Comparison of ENCODE assay signal across 8 cellular contexts in the genomic region with DNA sequence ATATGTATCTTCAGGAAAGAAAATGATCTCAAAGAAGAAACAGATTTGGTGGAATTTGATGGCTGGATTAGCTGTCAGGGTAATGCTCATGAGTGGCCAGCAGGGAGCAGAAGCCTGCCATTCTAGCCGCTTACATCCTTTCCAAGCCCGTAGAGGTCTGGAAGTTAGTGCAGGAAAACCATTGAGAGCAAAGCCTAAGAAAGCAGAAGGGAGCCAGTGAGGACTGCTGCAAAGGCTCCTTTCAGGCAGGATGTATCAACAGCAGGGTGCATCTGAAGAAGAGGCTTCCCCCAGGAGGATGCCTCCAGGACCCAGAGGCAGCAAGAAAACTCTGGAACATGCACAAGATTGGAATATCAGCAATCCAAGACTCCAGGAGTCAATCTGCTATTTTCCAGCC. TPM values are rescaled to one million over a fixed set of nuclear protein-coding genes. Genes with fewer than 3 reads are reported as not detected.
DNase-seq lines count a peak whose midpoint lies in the region; ATAC-seq, FAIRE-seq and TF ChIP-seq lines count a peak whose summit lies in the region.

No MANE protein-coding gene starts in this region.

- no peaks in the 10 kb centered on the region for H3K36me3 ChIP-seq in MM.1S (replicated peaks; ENCODE audit: insufficient read depth, low read length)
- H3K36me3 ChIP-seq in kidney (ENCODE audit: control insufficient read depth in 1 of 2, insufficient read depth in 2 of 2, low read length in 2 of 2), result no peaks in the 10 kb centered on the region

- H3K27ac ChIP-seq in MM.1S (ENCODE audit: low read length), result no peak overlapping the region
- no peak overlapping the region for H3K27ac ChIP-seq in kidney (ENCODE audit: low read depth in 2 of 2, low read length in 2 of 2)

- H2AFZ ChIP-seq in MM.1S (ENCODE audit: low read length), result no peak overlapping the region

- H3K4me1 ChIP-seq in MM.1S (ENCODE audit: low read length), result no peaks in the 10 kb centered on the region
- H3K4me1 ChIP-seq in kidney (ENCODE audit: control insufficient read depth in 1 of 2, insufficient read depth in 1 of 2, low read depth in 1 of 2, low read length in 2 of 2), result no peaks in the 10 kb centered on the region

- TF ChIP-seq CTCF in MM.1S (IDR thresholded peaks at IDR 0.05; ENCODE audit: low read length) (peak; percentile 85), kidney (IDR thresholded peaks at IDR 0.05; ENCODE audit: borderline replicate concordance, extremely low read depth, insufficient read depth) (peak; percentile 91)

- no peaks in the 10 kb centered on the region for H3F3A ChIP-seq in MM.1S (ENCODE audit: insufficient read depth, low read length)

- no peak overlapping the region for H3K4me3 ChIP-seq in MM.1S (ENCODE audit: low read length)
- H3K4me3 ChIP-seq in kidney (ENCODE audit: low read length in 2 of 2), result no peak overlapping the region

- intact Hi-C loops in kidney (cut with DNase I), result loop anchor here (5.0 kb wide), 1 partner anchor 499 kb away; no protein-coding TSS in a partner anchor

- peak; percentile 99 for ATAC-seq in SK-N-SH treated with all-trans-retinoic acid at 6 μM for 48 hours

- no peaks in the 10 kb centered on the region for H3K27me3 ChIP-seq in MM.1S (replicated peaks; ENCODE audit: insufficient read depth, low read length)

- H3K9me3 ChIP-seq in MM.1S (replicated peaks; ENCODE audit: insufficient read depth, low read length) (no peaks in the 10 kb centered on the region), kidney (ENCODE audit: control insufficient read depth in 1 of 2, low read length in 2 of 2) (no peaks in the 10 kb centered on the region)

- peak; percentile 41 for DNase-seq in activated naive CD4-positive, alpha-beta T cell treated with Interleukin-2 at 50 U/mL for 16 hours
- no peak for DNase-seq in activated naive CD4-positive, alpha-beta T cell (lab: John Stamatoyannopoulos, UW)
- DNase-seq in MM.1S, result peak; percentile 31
- peak; percentile 79 for DNase-seq in cerebellar cortex (ENCODE audit: low spot score)
- peak; percentile 68 for DNase-seq in kidney
- peak; percentile 45 for DNase-seq in stimulated activated CD8-positive, alpha-beta memory T cell treated with anti-CD3 and anti-CD28 coated beads, Interleukin-4, amount 100 ng/mL, for 48 hours
- DNase-seq in occipital lobe (lab: John Stamatoyannopoulos, UW), result no peak

- peak; percentile 90 for FAIRE-seq in kidney (lab: Jason Lieb, UNC)

- no peak overlapping the region for H3K4me2 ChIP-seq in MM.1S (ENCODE audit: low read depth, low read length)

- H3K9ac ChIP-seq in MM.1S (ENCODE audit: low read length) (no peak overlapping the region), kidney (ENCODE audit: low read length in 2 of 2) (no peak overlapping the region)

- H3K9me2 ChIP-seq in MM.1S (replicated peaks; ENCODE audit: insufficient read depth, low read length), result no peaks in the 10 kb centered on the region

- no peaks in the 10 kb centered on the region for H4K20me1 ChIP-seq in MM.1S (ENCODE audit: insufficient read depth, low read length)

- H3K79me2 ChIP-seq in MM.1S (ENCODE audit: low read length), result no peaks in the 10 kb centered on the region

TF ChIP-seq in SK-N-SH treated with all-trans-retinoic acid at 6 μM for 48 hours, 23 proteins besides CTCF, POLR2A, EP300 and RAD21:
- no peak for TF ChIP-seq ISL1 (CRISPR knock-in tag; IDR thresholded peaks at IDR 0.05)
- no peak for TF ChIP-seq ZNF70 (CRISPR knock-in tag; IDR thresholded peaks at IDR 0.05)
- TF ChIP-seq, protein P1, sequence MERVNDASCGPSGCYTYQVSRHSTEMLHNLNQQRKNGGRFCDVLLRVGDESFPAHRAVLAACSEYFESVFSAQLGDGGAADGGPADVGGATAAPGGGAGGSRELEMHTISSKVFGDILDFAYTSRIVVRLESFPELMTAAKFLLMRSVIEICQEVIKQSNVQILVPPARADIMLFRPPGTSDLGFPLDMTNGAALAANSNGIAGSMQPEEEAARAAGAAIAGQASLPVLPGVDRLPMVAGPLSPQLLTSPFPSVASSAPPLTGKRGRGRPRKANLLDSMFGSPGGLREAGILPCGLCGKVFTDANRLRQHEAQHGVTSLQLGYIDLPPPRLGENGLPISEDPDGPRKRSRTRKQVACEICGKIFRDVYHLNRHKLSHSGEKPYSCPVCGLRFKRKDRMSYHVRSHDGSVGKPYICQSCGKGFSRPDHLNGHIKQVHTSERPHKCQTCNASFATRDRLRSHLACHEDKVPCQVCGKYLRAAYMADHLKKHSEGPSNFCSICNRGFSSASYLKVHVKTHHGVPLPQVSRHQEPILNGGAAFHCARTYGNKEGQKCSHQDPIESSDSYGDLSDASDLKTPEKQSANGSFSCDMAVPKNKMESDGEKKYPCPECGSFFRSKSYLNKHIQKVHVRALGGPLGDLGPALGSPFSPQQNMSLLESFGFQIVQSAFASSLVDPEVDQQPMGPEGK (CRISPR knock-in tag; IDR thresholded peaks at IDR 0.05; ENCODE audit: borderline replicate concordance), result no peak
- TF ChIP-seq PPARA (CRISPR knock-in tag; IDR thresholded peaks at IDR 0.05; ENCODE audit: borderline replicate concordance), result no peak
- TF ChIP-seq GLIS3 (CRISPR knock-in tag; IDR thresholded peaks at IDR 0.05), result no peak
- no peak for TF ChIP-seq ZNF8 (CRISPR knock-in tag; IDR thresholded peaks at IDR 0.05)
- no peak for TF ChIP-seq TCF4 (CRISPR knock-in tag; IDR thresholded peaks at IDR 0.05; ENCODE audit: borderline replicate concordance)
- TF ChIP-seq, protein P2, sequence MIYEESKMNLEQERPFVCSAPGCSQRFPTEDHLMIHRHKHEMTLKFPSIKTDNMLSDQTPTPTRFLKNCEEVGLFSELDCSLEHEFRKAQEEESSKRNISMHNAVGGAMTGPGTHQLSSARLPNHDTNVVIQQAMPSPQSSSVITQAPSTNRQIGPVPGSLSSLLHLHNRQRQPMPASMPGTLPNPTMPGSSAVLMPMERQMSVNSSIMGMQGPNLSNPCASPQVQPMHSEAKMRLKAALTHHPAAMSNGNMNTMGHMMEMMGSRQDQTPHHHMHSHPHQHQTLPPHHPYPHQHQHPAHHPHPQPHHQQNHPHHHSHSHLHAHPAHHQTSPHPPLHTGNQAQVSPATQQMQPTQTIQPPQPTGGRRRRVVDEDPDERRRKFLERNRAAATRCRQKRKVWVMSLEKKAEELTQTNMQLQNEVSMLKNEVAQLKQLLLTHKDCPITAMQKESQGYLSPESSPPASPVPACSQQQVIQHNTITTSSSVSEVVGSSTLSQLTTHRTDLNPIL (CRISPR knock-in tag; IDR thresholded peaks at IDR 0.05; ENCODE audit: low read depth), result no peak
- no peak for TF ChIP-seq ZC3H10 (CRISPR knock-in tag; IDR thresholded peaks at IDR 0.05)
- TF ChIP-seq SNAI2 (CRISPR knock-in tag; IDR thresholded peaks at IDR 0.05), result no peak
- no peak for TF ChIP-seq OSR1 (CRISPR knock-in tag; IDR thresholded peaks at IDR 0.05)
- TF ChIP-seq ZNF565 (CRISPR knock-in tag; conservative IDR thresholded peaks at IDR 0.05; ENCODE audit: low read depth), result no peak
- TF ChIP-seq, protein P3, sequence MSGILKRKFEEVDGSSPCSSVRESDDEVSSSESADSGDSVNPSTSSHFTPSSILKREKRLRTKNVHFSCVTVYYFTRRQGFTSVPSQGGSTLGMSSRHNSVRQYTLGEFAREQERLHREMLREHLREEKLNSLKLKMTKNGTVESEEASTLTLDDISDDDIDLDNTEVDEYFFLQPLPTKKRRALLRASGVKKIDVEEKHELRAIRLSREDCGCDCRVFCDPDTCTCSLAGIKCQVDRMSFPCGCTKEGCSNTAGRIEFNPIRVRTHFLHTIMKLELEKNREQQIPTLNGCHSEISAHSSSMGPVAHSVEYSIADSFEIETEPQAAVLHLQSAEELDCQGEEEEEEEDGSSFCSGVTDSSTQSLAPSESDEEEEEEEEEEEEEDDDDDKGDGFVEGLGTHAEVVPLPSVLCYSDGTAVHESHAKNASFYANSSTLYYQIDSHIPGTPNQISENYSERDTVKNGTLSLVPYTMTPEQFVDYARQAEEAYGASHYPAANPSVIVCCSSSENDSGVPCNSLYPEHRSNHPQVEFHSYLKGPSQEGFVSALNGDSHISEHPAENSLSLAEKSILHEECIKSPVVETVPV (CRISPR knock-in tag; IDR thresholded peaks at IDR 0.05), result no peak
- TF ChIP-seq RARB (CRISPR knock-in tag; IDR thresholded peaks at IDR 0.05), result no peak
- TF ChIP-seq TOX (CRISPR knock-in tag; IDR thresholded peaks at IDR 0.05; ENCODE audit: borderline replicate concordance), result no peak
- no peak for TF ChIP-seq ZFP3 (CRISPR knock-in tag; IDR thresholded peaks at IDR 0.05)

RNA-seq across cellular contexts. Expression of a gene that starts 22.9 kb away (rescaled TPM):
- total RNA-seq in kidney (81.9 TPM), occipital lobe (45.9 TPM)
- 27.2 TPM for polyA plus RNA-seq in kidney (ENCODE audit: insufficient read depth, low read depth, low replicate concordance)

Comparison
In these comparisons a context has a peak if more than half of its experiments do, and no peak if none do; other contexts are left out.
1. DNase-seq: peak in activated naive CD4-positive, alpha-beta T cell treated with Interleukin-2 at 50 U/mL for 16 hours (single experiment), MM.1S (single experiment), cerebellar cortex (single experiment), kidney (single experiment) and stimulated activated CD8-positive, alpha-beta memory T cell treated with anti-CD3 and anti-CD28 coated beads, Interleukin-4, amount 100 ng/mL, for 48 hours (single experiment); none in activated naive CD4-positive, alpha-beta T cell (0 of 4) and occipital lobe (single experiment).